8 cellular contexts compared by ENCODE assay signal in the genomic region with DNA sequence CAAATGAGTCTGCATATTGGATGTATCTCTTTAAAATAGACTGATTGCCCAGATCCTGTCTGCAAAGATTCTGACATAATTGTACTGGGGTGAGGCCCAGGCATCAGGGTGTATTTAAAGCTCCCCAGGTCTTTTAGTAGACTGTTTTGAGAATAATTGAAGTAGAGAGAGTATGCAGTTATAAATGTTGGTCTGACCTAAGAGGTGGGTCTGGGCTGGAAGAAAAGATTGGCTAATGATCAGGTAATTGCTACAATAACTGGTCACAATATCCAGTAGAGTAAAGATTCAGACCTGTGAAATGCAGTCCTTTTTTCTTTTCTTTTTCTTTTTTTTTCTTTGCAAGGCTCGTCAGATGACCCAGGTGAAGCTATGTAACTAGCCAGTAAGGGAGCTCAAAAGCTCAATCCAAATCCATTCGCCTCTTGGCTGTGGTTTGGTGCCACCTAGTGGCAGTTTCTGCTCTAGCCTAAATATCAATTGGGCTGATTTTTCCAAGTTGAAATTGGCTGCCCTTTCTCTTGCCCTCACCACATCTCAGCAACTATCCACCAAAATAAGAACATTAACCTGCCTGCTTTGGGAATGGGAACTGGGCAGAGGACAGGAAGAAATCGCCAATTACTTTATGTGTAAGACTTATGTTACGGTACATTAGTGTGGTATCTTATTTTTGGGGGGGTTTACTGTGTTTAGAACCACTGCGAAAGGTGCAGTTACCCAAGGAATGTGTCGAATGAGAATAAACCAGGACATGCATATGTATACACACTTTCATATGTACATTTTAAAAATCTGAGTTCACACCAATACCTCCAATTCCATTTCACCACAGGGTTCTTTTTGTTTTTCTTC. TPM values are rescaled to one million over a fixed set of nuclear protein-coding genes. Genes with fewer than 3 reads are reported as not detected.
DNase-seq lines count a peak whose midpoint lies in the region; ATAC-seq and TF ChIP-seq lines count a peak whose summit lies in the region.

No MANE protein-coding gene starts in this region.

- H3K4me1 ChIP-seq in vagina: no peaks in the 10 kb centered on the region

- H3K36me3 ChIP-seq in vagina: peaks cover 0 to 22% of the 10 kb centered on the region in 2 donors

- H3K27ac ChIP-seq in vagina: no peak overlapping the region

- intact Hi-C loops in Right ventricle myocardium superior (cut with DNase I) (loop anchor here (10.0 kb wide), 1 partner anchor 492 kb away; no protein-coding TSS in a partner anchor), vagina (cut with DNase I) (no loop called here)

- no peaks in the 10 kb centered on the region for H3K9me3 ChIP-seq in vagina

- H3K9me3 Mint-ChIP-seq in activated naive CD4-positive, alpha-beta T cell treated with anti-CD3 and anti-CD28 coated beads, Interleukin-2, amount 50 U/mL, for 72 hours: no peaks in the 10 kb centered on the region
- H3K9me3 Mint-ChIP-seq in progenitor cell of endocrine pancreas (ENCODE audit: low read depth): no peaks in the 10 kb centered on the region

- H3K27me3 Mint-ChIP-seq in progenitor cell of endocrine pancreas: no peaks in the 10 kb centered on the region

- peaks cover 35% of the 10 kb centered on the region for H3K4me1 Mint-ChIP-seq in progenitor cell of endocrine pancreas (ENCODE audit: low read depth)

- peaks cover 0 to 8% of the 10 kb centered on the region in 2 donors for H3K36me3 Mint-ChIP-seq in activated naive CD4-positive, alpha-beta T cell treated with anti-CD3 and anti-CD28 coated beads, Interleukin-2, amount 50 U/mL, for 72 hours
- H3K36me3 Mint-ChIP-seq in progenitor cell of endocrine pancreas (ENCODE audit: insufficient read depth): peaks cover 12% of the 10 kb centered on the region

- H3K27me3 ChIP-seq in vagina: no peaks in the 10 kb centered on the region

- TF ChIP-seq CTCF in progenitor cell of endocrine pancreas (IDR thresholded peaks at IDR 0.05; ENCODE audit: unreplicated experiment): peak; percentile 93
- peak; percentile 66 to 76 (median 73) for TF ChIP-seq CTCF in vagina (IDR thresholded peaks at IDR 0.05)

- no peak for TF ChIP-seq POLR2A in vagina (IDR thresholded peaks at IDR 0.05)

- H3K4me3 Mint-ChIP-seq in progenitor cell of endocrine pancreas (ENCODE audit: low read depth): no peak overlapping the region

- no peak overlapping the region for H3K27ac Mint-ChIP-seq in activated naive CD4-positive, alpha-beta T cell treated with anti-CD3 and anti-CD28 coated beads, Interleukin-2, amount 50 U/mL, for 72 hours
- peak overlapping the region; percentile 85 for H3K27ac Mint-ChIP-seq in progenitor cell of endocrine pancreas

- H3K4me3 ChIP-seq in vagina: no peak overlapping the region

- ATAC-seq in activated naive CD4-positive, alpha-beta T cell treated with anti-CD3 and anti-CD28 coated beads, Interleukin-2, amount 50 U/mL, for 72 hours: peak; percentile 78 to 84
- ATAC-seq in Right ventricle myocardium superior (ENCODE audit: poor library complexity): peak; percentile 90

- DNase-seq in activated gamma-delta T cell treated with Interleukin-2 at 50 U/mL for 16 hours (peak; percentile 73), activated gamma-delta T cell (lab: John Stamatoyannopoulos, UW) (no peak), NAMALWA (ENCODE audit: low spot score) (peak; percentile 88), SKM-1 treated with dmso at 0.1 percent for 144 hours (lab: John Stamatoyannopoulos, UW; ENCODE audit: unreplicated experiment) (peak; percentile 33), Right ventricle myocardium superior (peak; percentile 69), progenitor cell of endocrine pancreas (ENCODE audit: low spot score, unreplicated experiment) (peak; percentile 62), vagina (ENCODE audit: extremely low spot score in 2 of 2) (no peak)
- peak in 1 of 2 donors; percentile 81 for DNase-seq in activated naive CD4-positive, alpha-beta T cell treated with anti-CD3 and anti-CD28 coated beads, Interleukin-2, amount 50 U/mL, for 72 hours (ENCODE audit: low spot score in 2 of 2)

RNA-seq across cellular contexts. Expression of a gene that starts 45.9 kb away (rescaled TPM):
- total RNA-seq in activated naive CD4-positive, alpha-beta T cell treated with anti-CD3 and anti-CD28 coated beads, Interleukin-2, amount 50 U/mL, for 72 hours: 10 to 100 TPM; 25.4 to 80.9 TPM
- 25.3 TPM for total RNA-seq in Right ventricle myocardium superior
- total RNA-seq in progenitor cell of endocrine pancreas: 42.6 and 50.8 TPM in 2 replicates
- 36.6 TPM for total RNA-seq in vagina

Comparison
In these comparisons a context has a peak if more than half of its experiments do, and no peak if none do; other contexts are left out.
1. DNase-seq: peak in activated gamma-delta T cell treated with Interleukin-2 at 50 U/mL for 16 hours (single experiment), NAMALWA (single experiment), SKM-1 treated with dmso at 0.1 percent for 144 hours (single experiment), Right ventricle myocardium superior (single experiment) and progenitor cell of endocrine pancreas (single experiment); none in activated gamma-delta T cell (single experiment) and vagina (0 of 2).